1 cellular context compared by ENCODE assay signal in the genomic region with DNA sequence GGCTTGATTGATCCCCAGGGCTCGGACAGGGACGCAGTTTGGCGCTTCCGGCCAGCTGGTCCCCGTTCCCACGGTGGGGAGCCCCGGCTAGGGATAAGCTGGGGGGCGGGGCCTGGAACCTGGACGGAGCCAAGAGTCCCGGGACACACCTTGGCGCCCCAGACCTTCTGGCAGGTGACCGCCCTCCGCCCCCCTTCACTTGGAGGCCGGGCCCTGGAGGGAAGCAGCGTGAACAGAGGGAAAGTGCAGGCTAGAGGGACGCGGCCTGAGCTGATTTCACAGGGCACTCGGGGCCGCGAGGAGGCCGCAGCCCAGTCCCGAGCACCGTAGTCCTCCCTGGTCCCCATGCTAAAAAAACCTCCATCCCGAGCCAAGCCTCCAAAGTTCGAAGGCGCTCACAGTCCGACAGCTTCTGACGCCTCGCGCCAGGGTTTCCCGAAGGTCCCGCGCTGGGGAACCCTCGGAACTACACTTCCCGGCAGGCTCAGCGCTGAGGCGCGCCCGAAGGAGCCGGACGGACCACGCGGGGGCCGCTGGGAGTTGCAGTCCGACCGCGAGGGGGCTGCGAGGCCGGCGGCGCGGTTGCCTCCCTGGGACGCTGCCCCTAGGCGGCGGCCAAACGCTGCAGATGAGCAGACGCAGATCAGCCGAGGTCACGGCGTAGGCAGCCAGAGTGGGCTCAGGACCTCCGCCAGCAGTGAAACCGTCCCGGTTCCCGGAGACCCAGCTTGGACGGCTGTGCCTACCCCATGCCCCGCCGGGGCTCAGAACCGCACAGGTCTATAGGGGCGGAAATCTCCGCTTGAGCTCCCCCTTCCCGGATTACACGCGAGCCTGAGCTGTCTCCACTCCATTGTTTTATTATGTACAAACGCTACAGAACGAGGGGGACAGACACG.
A peak's percentile ranks its signal among the peaks of the same experiment; 100 is the strongest.
TF ChIP-seq lines count a peak whose summit lies in the region.

A gene with protein sequence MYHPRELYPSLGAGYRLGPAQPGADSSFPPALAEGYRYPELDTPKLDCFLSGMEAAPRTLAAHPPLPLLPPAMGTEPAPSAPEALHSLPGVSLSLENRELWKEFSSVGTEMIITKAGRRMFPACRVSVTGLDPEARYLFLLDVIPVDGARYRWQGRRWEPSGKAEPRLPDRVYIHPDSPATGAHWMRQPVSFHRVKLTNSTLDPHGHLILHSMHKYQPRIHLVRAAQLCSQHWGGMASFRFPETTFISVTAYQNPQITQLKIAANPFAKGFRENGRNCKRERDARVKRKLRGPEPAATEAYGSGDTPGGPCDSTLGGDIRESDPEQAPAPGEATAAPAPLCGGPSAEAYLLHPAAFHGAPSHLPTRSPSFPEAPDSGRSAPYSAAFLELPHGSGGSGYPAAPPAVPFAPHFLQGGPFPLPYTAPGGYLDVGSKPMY (minus strand): TSS at position 451 of the 899 bp plus-strand sequence. CDS start 731 bp downstream, outside the sequence.

TF ChIP-seq in K562, 482 proteins besides CTCF, POLR2A, EP300 and RAD21 (continued from another document and continues in another):
- TF ChIP-seq YY1 (IDR thresholded peaks at IDR 0.05; ENCODE audit: borderline replicate concordance in 1 of 3, control insufficient read depth in 1 of 3, extremely low read depth in 1 of 3, insufficient read depth in 3 of 3, insufficient read length in 1 of 3, insufficient replicate concordance in 2 of 3, low read depth in 1 of 3, low read length in 2 of 3) (peak in 2 of 3 experiments; percentile 34 to 65), XRCC3 (IDR thresholded peaks at IDR 0.05) (no peak), ETV6 (IDR thresholded peaks at IDR 0.05; ENCODE audit: borderline replicate concordance in 1 of 2, low read depth in 2 of 2, low read length in 1 of 2) (no peak; a peak in 1 of 4 replicates), ETV6 (CRISPR knock-in tag; IDR thresholded peaks at IDR 0.05; ENCODE audit: borderline replicate concordance) (no peak), CBFA2T2 (conservative IDR thresholded peaks at IDR 0.05) (no peak), HNRNPK (IDR thresholded peaks at IDR 0.05; ENCODE audit: low read depth, low read length, poor library complexity, severe bottlenecking) (no peak), PTRF (tag; IDR thresholded peaks at IDR 0.05) (no peak), SP1 (CRISPR knock-in tag; IDR thresholded peaks at IDR 0.05) (peak; percentile 66), ZNF589 (CRISPR knock-in tag; IDR thresholded peaks at IDR 0.05; ENCODE audit: low read depth) (peak; percentile 75; the same call in 1 of the 2 replicates), GATAD2A (IDR thresholded peaks at IDR 0.05) (0 out of 2 replicates have a peak, but pooled peaks have one; percentile 14), PYGO2 (tag; IDR thresholded peaks at IDR 0.05) (no peak), CHD1 (IDR thresholded peaks at IDR 0.05; ENCODE audit: low read length) (peak; percentile 86), NFIC (IDR thresholded peaks at IDR 0.05) (peak; percentile 78), ZNF3 (CRISPR knock-in tag; IDR thresholded peaks at IDR 0.05) (no peak), NR2C2 (CRISPR knock-in tag; IDR thresholded peaks at IDR 0.05) (peak; percentile 59), NR2C2 (tag; IDR thresholded peaks at IDR 0.05) (peak; percentile 81; the same call in 1 of the 2 replicates), ARID2 (IDR thresholded peaks at IDR 0.05) (no peak), TCF7 (IDR thresholded peaks at IDR 0.05; ENCODE audit: borderline replicate concordance) (peak; percentile 65; the same call in 1 of the 2 replicates), DNMT1 (IDR thresholded peaks at IDR 0.05) (no peak), ETV5 (CRISPR knock-in tag; IDR thresholded peaks at IDR 0.05; ENCODE audit: low read depth) (no peak)
- TF ChIP-seq, protein P1, sequence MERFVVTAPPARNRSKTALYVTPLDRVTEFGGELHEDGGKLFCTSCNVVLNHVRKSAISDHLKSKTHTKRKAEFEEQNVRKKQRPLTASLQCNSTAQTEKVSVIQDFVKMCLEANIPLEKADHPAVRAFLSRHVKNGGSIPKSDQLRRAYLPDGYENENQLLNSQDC (CRISPR knock-in tag; IDR thresholded peaks at IDR 0.05), result no peak
- TF ChIP-seq, protein P2, sequence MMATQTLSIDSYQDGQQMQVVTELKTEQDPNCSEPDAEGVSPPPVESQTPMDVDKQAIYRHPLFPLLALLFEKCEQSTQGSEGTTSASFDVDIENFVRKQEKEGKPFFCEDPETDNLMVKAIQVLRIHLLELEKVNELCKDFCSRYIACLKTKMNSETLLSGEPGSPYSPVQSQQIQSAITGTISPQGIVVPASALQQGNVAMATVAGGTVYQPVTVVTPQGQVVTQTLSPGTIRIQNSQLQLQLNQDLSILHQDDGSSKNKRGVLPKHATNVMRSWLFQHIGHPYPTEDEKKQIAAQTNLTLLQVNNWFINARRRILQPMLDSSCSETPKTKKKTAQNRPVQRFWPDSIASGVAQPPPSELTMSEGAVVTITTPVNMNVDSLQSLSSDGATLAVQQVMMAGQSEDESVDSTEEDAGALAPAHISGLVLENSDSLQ (IDR thresholded peaks at IDR 0.05), result no peak
- TF ChIP-seq, protein P3, sequence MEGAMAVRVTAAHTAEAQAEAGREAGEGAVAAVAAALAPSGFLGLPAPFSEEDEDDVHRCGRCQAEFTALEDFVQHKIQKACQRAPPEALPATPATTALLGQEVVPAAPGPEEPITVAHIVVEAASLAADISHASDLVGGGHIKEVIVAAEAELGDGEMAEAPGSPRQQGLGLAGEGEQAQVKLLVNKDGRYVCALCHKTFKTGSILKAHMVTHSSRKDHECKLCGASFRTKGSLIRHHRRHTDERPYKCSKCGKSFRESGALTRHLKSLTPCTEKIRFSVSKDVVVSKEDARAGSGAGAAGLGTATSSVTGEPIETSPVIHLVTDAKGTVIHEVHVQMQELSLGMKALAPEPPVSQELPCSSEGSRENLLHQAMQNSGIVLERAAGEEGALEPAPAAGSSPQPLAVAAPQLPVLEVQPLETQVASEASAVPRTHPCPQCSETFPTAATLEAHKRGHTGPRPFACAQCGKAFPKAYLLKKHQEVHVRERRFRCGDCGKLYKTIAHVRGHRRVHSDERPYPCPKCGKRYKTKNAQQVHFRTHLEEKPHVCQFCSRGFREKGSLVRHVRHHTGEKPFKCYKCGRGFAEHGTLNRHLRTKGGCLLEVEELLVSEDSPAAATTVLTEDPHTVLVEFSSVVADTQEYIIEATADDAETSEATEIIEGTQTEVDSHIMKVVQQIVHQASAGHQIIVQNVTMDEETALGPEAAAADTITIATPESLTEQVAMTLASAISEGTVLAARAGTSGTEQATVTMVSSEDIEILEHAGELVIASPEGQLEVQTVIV (CRISPR knock-in tag; IDR thresholded peaks at IDR 0.05; ENCODE audit: borderline replicate concordance), result no peak
- TF ChIP-seq, protein P4, sequence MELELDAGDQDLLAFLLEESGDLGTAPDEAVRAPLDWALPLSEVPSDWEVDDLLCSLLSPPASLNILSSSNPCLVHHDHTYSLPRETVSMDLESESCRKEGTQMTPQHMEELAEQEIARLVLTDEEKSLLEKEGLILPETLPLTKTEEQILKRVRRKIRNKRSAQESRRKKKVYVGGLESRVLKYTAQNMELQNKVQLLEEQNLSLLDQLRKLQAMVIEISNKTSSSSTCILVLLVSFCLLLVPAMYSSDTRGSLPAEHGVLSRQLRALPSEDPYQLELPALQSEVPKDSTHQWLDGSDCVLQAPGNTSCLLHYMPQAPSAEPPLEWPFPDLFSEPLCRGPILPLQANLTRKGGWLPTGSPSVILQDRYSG (tag; conservative IDR thresholded peaks at IDR 0.05; ENCODE audit: low read depth), result no peak
- TF ChIP-seq, protein P5, sequence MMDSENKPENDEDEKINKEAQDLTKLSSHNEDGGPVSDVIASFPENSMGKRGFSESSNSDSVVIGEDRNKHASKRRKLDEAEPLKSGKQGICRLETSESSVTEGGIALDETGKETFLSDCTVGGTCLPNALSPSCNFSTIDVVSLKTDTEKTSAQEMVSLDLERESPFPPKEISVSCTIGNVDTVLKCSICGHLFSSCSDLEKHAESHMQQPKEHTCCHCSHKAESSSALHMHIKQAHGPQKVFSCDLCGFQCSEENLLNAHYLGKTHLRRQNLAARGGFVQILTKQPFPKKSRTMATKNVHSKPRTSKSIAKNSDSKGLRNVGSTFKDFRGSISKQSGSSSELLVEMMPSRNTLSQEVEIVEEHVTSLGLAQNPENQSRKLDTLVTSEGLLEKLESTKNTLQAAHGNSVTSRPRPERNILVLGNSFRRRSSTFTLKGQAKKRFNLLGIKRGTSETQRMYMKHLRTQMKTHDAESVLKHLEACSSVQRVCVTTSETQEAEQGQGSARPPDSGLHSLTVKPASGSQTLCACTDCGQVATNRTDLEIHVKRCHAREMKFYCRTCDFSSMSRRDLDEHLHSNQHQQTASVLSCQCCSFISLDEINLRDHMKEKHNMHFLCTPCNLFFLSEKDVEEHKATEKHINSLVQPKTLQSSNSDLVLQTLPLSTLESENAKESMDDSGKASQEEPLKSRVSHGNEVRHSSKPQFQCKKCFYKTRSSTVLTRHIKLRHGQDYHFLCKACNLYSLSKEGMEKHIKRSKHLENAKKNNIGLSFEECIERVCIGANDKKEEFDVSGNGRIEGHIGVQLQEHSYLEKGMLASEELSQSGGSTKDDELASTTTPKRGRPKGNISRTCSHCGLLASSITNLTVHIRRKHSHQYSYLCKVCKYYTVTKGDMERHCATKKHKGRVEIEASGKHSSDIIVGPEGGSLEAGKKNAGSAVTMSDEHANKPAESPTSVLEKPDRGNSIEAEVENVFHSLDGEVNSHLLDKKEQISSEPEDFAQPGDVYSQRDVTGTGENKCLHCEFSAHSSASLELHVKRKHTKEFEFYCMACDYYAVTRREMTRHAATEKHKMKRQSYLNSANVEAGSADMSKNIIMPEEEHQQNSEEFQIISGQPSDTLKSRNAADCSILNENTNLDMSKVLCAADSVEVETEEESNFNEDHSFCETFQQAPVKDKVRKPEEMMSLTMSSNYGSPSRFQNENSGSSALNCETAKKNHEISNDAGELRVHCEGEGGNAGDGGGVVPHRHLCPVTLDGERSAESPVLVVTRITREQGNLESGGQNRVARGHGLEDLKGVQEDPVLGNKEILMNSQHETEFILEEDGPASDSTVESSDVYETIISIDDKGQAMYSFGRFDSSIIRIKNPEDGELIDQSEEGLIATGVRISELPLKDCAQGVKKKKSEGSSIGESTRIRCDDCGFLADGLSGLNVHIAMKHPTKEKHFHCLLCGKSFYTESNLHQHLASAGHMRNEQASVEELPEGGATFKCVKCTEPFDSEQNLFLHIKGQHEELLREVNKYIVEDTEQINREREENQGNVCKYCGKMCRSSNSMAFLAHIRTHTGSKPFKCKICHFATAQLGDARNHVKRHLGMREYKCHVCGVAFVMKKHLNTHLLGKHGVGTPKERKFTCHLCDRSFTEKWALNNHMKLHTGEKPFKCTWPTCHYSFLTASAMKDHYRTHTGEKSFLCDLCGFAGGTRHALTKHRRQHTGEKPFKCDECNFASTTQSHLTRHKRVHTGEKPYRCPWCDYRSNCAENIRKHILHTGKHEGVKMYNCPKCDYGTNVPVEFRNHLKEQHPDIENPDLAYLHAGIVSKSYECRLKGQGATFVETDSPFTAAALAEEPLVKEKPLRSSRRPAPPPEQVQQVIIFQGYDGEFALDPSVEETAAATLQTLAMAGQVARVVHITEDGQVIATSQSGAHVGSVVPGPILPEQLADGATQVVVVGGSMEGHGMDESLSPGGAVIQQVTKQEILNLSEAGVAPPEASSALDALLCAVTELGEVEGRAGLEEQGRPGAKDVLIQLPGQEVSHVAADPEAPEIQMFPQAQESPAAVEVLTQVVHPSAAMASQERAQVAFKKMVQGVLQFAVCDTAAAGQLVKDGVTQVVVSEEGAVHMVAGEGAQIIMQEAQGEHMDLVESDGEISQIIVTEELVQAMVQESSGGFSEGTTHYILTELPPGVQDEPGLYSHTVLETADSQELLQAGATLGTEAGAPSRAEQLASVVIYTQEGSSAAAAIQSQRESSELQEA (IDR thresholded peaks at IDR 0.05; ENCODE audit: low read depth), result no peak
- TF ChIP-seq, protein P6, sequence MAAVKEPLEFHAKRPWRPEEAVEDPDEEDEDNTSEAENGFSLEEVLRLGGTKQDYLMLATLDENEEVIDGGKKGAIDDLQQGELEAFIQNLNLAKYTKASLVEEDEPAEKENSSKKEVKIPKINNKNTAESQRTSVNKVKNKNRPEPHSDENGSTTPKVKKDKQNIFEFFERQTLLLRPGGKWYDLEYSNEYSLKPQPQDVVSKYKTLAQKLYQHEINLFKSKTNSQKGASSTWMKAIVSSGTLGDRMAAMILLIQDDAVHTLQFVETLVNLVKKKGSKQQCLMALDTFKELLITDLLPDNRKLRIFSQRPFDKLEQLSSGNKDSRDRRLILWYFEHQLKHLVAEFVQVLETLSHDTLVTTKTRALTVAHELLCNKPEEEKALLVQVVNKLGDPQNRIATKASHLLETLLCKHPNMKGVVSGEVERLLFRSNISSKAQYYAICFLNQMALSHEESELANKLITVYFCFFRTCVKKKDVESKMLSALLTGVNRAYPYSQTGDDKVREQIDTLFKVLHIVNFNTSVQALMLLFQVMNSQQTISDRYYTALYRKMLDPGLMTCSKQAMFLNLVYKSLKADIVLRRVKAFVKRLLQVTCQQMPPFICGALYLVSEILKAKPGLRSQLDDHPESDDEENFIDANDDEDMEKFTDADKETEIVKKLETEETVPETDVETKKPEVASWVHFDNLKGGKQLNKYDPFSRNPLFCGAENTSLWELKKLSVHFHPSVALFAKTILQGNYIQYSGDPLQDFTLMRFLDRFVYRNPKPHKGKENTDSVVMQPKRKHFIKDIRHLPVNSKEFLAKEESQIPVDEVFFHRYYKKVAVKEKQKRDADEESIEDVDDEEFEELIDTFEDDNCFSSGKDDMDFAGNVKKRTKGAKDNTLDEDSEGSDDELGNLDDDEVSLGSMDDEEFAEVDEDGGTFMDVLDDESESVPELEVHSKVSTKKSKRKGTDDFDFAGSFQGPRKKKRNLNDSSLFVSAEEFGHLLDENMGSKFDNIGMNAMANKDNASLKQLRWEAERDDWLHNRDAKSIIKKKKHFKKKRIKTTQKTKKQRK (IDR thresholded peaks at IDR 0.05; ENCODE audit: borderline replicate concordance, low read depth, low read length), result no peak
- TF ChIP-seq, protein P7, sequence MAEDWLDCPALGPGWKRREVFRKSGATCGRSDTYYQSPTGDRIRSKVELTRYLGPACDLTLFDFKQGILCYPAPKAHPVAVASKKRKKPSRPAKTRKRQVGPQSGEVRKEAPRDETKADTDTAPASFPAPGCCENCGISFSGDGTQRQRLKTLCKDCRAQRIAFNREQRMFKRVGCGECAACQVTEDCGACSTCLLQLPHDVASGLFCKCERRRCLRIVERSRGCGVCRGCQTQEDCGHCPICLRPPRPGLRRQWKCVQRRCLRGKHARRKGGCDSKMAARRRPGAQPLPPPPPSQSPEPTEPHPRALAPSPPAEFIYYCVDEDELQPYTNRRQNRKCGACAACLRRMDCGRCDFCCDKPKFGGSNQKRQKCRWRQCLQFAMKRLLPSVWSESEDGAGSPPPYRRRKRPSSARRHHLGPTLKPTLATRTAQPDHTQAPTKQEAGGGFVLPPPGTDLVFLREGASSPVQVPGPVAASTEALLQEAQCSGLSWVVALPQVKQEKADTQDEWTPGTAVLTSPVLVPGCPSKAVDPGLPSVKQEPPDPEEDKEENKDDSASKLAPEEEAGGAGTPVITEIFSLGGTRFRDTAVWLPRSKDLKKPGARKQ (CRISPR knock-in tag; IDR thresholded peaks at IDR 0.05), result no peak
- TF ChIP-seq, protein P8, sequence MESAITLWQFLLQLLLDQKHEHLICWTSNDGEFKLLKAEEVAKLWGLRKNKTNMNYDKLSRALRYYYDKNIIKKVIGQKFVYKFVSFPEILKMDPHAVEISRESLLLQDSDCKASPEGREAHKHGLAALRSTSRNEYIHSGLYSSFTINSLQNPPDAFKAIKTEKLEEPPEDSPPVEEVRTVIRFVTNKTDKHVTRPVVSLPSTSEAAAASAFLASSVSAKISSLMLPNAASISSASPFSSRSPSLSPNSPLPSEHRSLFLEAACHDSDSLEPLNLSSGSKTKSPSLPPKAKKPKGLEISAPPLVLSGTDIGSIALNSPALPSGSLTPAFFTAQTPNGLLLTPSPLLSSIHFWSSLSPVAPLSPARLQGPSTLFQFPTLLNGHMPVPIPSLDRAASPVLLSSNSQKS (CRISPR knock-in tag; IDR thresholded peaks at IDR 0.05), result no peak
